Comparison of ENCODE assay signal across 17 cellular contexts in genomic region chr15:78623786-78624497, GRCh38. TPM values are rescaled to one million over a fixed set of nuclear protein-coding genes. Genes with fewer than 3 reads are reported as not detected.
A peak's percentile ranks its signal among the peaks of the same experiment; 100 is the strongest.
DNase-seq lines count a peak whose midpoint lies in the region; ATAC-seq, FAIRE-seq and TF ChIP-seq lines count a peak whose summit lies in the region.
"Had no signal": no experiment of that assay in that cellular context is flagged by ENCODE, and none has a peak within 500 bp of the region (broad histone marks: within the 10 kb centered on the region; RNA-seq: fewer than 3 reads in every experiment).

No MANE protein-coding gene starts in this region.

- no peak overlapping the region for H2AFZ ChIP-seq in trophoblast cell (ENCODE audit: insufficient read depth, low read length, poor library complexity)

- no peak overlapping the region for H3K4me2 ChIP-seq in trophoblast cell (ENCODE audit: low read length)

- H3K14ac ChIP-seq in trophoblast cell (ENCODE audit: low read length), result no peak overlapping the region

- no peak overlapping the region for H3K27ac Mint-ChIP-seq in activated T-cell treated with anti-CD3 and anti-CD28 coated beads, Interleukin-2, amount 50 U/mL, for 24 hours
- H3K27ac Mint-ChIP-seq: CD8-positive, alpha-beta T cell had no signal

- H3K27ac ChIP-seq in trophoblast cell (ENCODE audit: low read depth, low read length) (no peak overlapping the region), kidney (ENCODE audit: low read depth in 2 of 2, low read length in 2 of 2) (no peak overlapping the region)
- H3K27ac ChIP-seq: 22Rv1 had no signal

- H3K9me3 ChIP-seq in trophoblast cell (ENCODE audit: insufficient read depth, low read depth, low read length) (peaks cover 2% of the 10 kb centered on the region), kidney (ENCODE audit: control insufficient read depth in 1 of 2, low read length in 2 of 2) (no peaks in the 10 kb centered on the region)
- H3K9me3 ChIP-seq: Caco-2, HAP-1 had no signal

- no peak overlapping the region for H2BK12ac ChIP-seq in trophoblast cell (ENCODE audit: low read length)

- H3K4me1 Mint-ChIP-seq in activated T-cell treated with anti-CD3 and anti-CD28 coated beads, Interleukin-2, amount 50 U/mL, for 24 hours (ENCODE audit: low read depth), result peaks cover 5% of the 10 kb centered on the region

- peaks cover 0 to 5% of the 10 kb centered on the region in 2 experiments for H3K4me1 ChIP-seq in trophoblast cell (ENCODE audit: control insufficient read depth in 1 of 2, insufficient read depth in 2 of 2, low read length in 2 of 2)
- H3K4me1 ChIP-seq in kidney (ENCODE audit: control insufficient read depth in 1 of 2, insufficient read depth in 1 of 2, low read depth in 1 of 2, low read length in 2 of 2), result no peaks in the 10 kb centered on the region
- H3K4me1 ChIP-seq: Caco-2 had no signal

- no peak overlapping the region for H3K18ac ChIP-seq in trophoblast cell (ENCODE audit: low read length)

- H3K36me3 Mint-ChIP-seq in activated T-cell treated with anti-CD3 and anti-CD28 coated beads, Interleukin-2, amount 50 U/mL, for 24 hours (ENCODE audit: low read depth), result no peaks in the 10 kb centered on the region
- H3K36me3 Mint-ChIP-seq: CD8-positive, alpha-beta T cell had no signal

- H3K9me3 Mint-ChIP-seq in activated T-cell treated with anti-CD3 and anti-CD28 coated beads, Interleukin-2, amount 50 U/mL, for 24 hours, result no peaks in the 10 kb centered on the region
- H3K9me3 Mint-ChIP-seq: CD8-positive, alpha-beta T cell had no signal

- no peak for ATAC-seq in HG03565 (IDR thresholded peaks at IDR 0.05; ENCODE audit: unreplicated experiment)
- ATAC-seq: CD8-positive, alpha-beta T cell had no signal

- FAIRE-seq in bronchial epithelial cell (lab: Jason Lieb, UNC) (peak; percentile 85), kidney (lab: Jason Lieb, UNC) (no peak), GM12892 (lab: Jason Lieb, UNC) (no peak)

- H3K27me3 Mint-ChIP-seq in activated T-cell treated with anti-CD3 and anti-CD28 coated beads, Interleukin-2, amount 50 U/mL, for 24 hours, result peaks cover 53% of the 10 kb centered on the region

- no peak for TF ChIP-seq POLR2A in GM12892 (IDR thresholded peaks at IDR 0.05; ENCODE audit: low read depth, low read length)

- H3K4me3 ChIP-seq in bronchial epithelial cell (ENCODE audit: low read depth, low read length), result no peak overlapping the region
- H3K4me3 ChIP-seq in trophoblast cell (ENCODE audit: low read depth, low read length), result peak overlapping the region; percentile 8
- no peak overlapping the region for H3K4me3 ChIP-seq in kidney (ENCODE audit: low read length in 2 of 2)
- H3K4me3 ChIP-seq: HAP-1 had no signal

- no peak overlapping the region for H2AK5ac ChIP-seq in trophoblast cell (ENCODE audit: low read length)

- H3K79me2 ChIP-seq in trophoblast cell (ENCODE audit: control insufficient read depth, insufficient read depth, low read length, poor library complexity), result no peaks in the 10 kb centered on the region

- no peak overlapping the region for H4K12ac ChIP-seq in trophoblast cell (ENCODE audit: low read depth, low read length)

- H2BK120ac ChIP-seq in trophoblast cell (ENCODE audit: insufficient read depth, low read length, poor library complexity), result no peak overlapping the region

- DNase-seq in activated T-cell treated with anti-CD3 and anti-CD28 coated beads, Interleukin-2, amount 50 U/mL, for 24 hours, result peak; percentile 12
- DNase-seq in activated T-cell treated with anti-CD3 and anti-CD28 coated beads for 4 hours (no peak), bronchial epithelial cell (ENCODE audit: low read depth) (no peak), trophoblast cell (no peak), kidney (no peak), GM12892 (ENCODE audit: insufficient read length) (no peak), COLO668 (lab: John Stamatoyannopoulos, UW; ENCODE audit: unreplicated experiment) (no peak)
- DNase-seq: Caco-2; CD8-positive, alpha-beta T cell; GOT3; KBM-7 had no signal

- peaks cover 21% of the 10 kb centered on the region for H3K27me3 ChIP-seq in bronchial epithelial cell (ENCODE audit: control insufficient read depth, insufficient read depth, low read length)
- H3K27me3 ChIP-seq in trophoblast cell (ENCODE audit: insufficient read depth, low read length), result peaks cover 32% of the 10 kb centered on the region

- H3K36me3 ChIP-seq in bronchial epithelial cell (ENCODE audit: control insufficient read depth, insufficient read depth, low read length), result no peaks in the 10 kb centered on the region
- H3K36me3 ChIP-seq in trophoblast cell (ENCODE audit: control insufficient read depth in 1 of 2, insufficient read depth in 2 of 2, low read length in 2 of 2), result no peaks in the 10 kb centered on the region
- H3K36me3 ChIP-seq in kidney (ENCODE audit: control insufficient read depth in 1 of 2, insufficient read depth in 2 of 2, low read length in 2 of 2), result no peaks in the 10 kb centered on the region
- H3K36me3 ChIP-seq: HAP-1 had no signal

- intact Hi-C loops in kidney (cut with DNase I), result loop anchor here (5.0 kb wide), 1 partner anchor 88 kb away; no protein-coding TSS in a partner anchor

- no peak overlapping the region for H4K8ac ChIP-seq in trophoblast cell (ENCODE audit: low read depth, low read length)

- H3K4ac ChIP-seq in trophoblast cell (ENCODE audit: low read depth, low read length), result no peak overlapping the region

- H3K79me1 ChIP-seq in trophoblast cell (ENCODE audit: low read length), result no peaks in the 10 kb centered on the region

- TF ChIP-seq CTCF in bronchial epithelial cell (IDR thresholded peaks at IDR 0.05; ENCODE audit: insufficient read depth, low read length, severe bottlenecking), result no peak
- TF ChIP-seq CTCF in kidney (IDR thresholded peaks at IDR 0.05; ENCODE audit: borderline replicate concordance, extremely low read depth, insufficient read depth), result no peak

- WGBS in trophoblast cell (ENCODE audit: extremely low coverage, insufficient coverage, insufficient read length), result no CpG with 5 or more reads among the region's 7 CpGs

- H2BK5ac ChIP-seq in trophoblast cell (ENCODE audit: low read depth, low read length, poor library complexity), result no peak overlapping the region

- no peak overlapping the region for H3K23ac ChIP-seq in trophoblast cell (ENCODE audit: low read length)

- H4K91ac ChIP-seq in trophoblast cell (ENCODE audit: low read depth, low read length), result no peak overlapping the region

- H3K9ac ChIP-seq in trophoblast cell (ENCODE audit: low read length), result no peak overlapping the region
- H3K9ac ChIP-seq in kidney (ENCODE audit: low read length in 2 of 2), result no peak overlapping the region

- H3K4me3 Mint-ChIP-seq in activated T-cell treated with anti-CD3 and anti-CD28 coated beads, Interleukin-2, amount 50 U/mL, for 24 hours, result no peak overlapping the region
- H3K4me3 Mint-ChIP-seq: CD8-positive, alpha-beta T cell had no signal

RNA-seq across cellular contexts. Expression of gene CHRNA3, which starts 3.1 kb away (rescaled TPM):
- not detected in 2 replicates for total RNA-seq in bronchial epithelial cell
- polyA plus RNA-seq in trophoblast cell (2013), result 0.03 TPM in 1 of 2 replicates, not detected in the other
- total RNA-seq in kidney, result not detected
- polyA plus RNA-seq in kidney (ENCODE audit: insufficient read depth, low read depth, low replicate concordance), result not detected
- 0.57 TPM for polyA plus RNA-seq in GM12892 (2012; ENCODE audit: missing spikeins)
- total RNA-seq: A673; Caco-2; CD8-positive, alpha-beta T cell had no signal
- polyA plus RNA-seq: BJ, CD14-positive monocyte had no signal

RNA-seq across cellular contexts. Expression of gene CHRNB4, which starts 17.1 kb away (rescaled TPM):
- total RNA-seq in bronchial epithelial cell (under 0.01 TPM in 1 of 2 replicates, not detected in the other), kidney (0.13 TPM)
- polyA plus RNA-seq in trophoblast cell (2013), result not detected in 2 replicates
- polyA plus RNA-seq in kidney (ENCODE audit: insufficient read depth, low read depth, low replicate concordance), result 0.32 TPM
- not detected for polyA plus RNA-seq in GM12892 (2012; ENCODE audit: missing spikeins)
- total RNA-seq: A673; CD8-positive, alpha-beta T cell had no signal
- polyA plus RNA-seq: BJ, CD14-positive monocyte had no signal

RNA-seq across cellular contexts. Expression of gene CHRNA5, which starts 58.6 kb away (rescaled TPM):
- 1.3 and 2.4 TPM in 2 replicates for total RNA-seq in bronchial epithelial cell
- 1.3 and 2.0 TPM in 2 replicates for polyA plus RNA-seq in trophoblast cell (2013)
- total RNA-seq in kidney, result 0.76 TPM
- polyA plus RNA-seq in kidney (ENCODE audit: insufficient read depth, low read depth, low replicate concordance), result 0.41 TPM
- 8.4 TPM for polyA plus RNA-seq in GM12892 (2012; ENCODE audit: missing spikeins)
- polyA plus RNA-seq: CD14-positive monocyte had no signal
